ENCODE assay signal across 8 cellular contexts in the genomic region with DNA sequence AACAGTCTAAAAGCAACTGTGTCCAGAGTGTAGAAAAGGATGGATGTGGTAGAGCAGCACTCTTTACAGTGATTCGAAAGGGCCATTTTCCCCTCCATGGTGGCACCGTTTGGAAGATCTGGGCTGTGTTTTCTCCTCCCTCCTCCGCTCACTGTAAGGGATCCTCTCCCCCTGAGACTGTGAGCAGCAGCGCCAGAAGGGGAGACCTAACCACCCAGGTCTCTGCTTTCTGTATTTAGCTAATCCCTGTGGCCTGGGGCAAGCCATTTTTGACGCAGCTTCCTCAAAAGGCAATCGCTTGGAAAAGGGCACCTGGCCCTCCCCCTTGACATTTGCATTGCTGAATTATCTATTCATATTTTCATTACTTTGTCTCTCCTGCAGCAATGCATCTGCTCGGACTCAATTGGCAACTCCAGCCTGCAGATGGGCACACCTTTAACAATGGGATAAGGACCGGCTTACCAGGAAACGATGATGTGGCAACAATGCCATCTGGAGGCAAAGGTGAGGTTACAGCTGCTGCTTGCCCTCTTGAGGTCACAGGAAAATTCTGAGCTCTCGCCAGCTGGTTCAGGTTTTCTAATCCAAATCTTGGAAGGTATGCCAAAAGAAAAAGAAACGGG.
DNase-seq lines count a peak whose midpoint lies in the region; ATAC-seq and TF ChIP-seq lines count a peak whose summit lies in the region.

No MANE protein-coding gene starts in this region.

- ATAC-seq in GM21723 (IDR thresholded peaks at IDR 0.05; ENCODE audit: unreplicated experiment), result peak; percentile 75
- ATAC-seq in WTC11, result peak; percentile 93
- ATAC-seq in upper lobe of right lung, result peak; percentile 74
- no peak for ATAC-seq in psoas muscle

- DNase-seq in ELR (ENCODE audit: low read depth) (peak; percentile 42), NCI-H1105 treated with DMSO at 0.1 percent for 48 hours (lab: John Stamatoyannopoulos, UW) (peak; percentile 52), WTC11 (ENCODE audit: low spot score) (peak; percentile 72), iPS DF 6.9 (ENCODE audit: low read depth, low spot score) (peak; percentile 55), upper lobe of right lung (no peak), psoas muscle (no peak), NOMO-1 treated with dmso at 0.1 percent for 144 hours (lab: John Stamatoyannopoulos, UW; ENCODE audit: unreplicated experiment) (no peak)

- WGBS in iPS DF 6.9 (ENCODE audit: insufficient coverage, insufficient read length), result no CpG with 5 or more reads among the region's 11 CpGs
- 22 to 26% (median 26%) methylated on average over 11 of the region's 11 CpGs for WGBS in psoas muscle, 3 donors

- H3K27ac ChIP-seq in iPS DF 6.9 (ENCODE audit: low read length), result no peak overlapping the region
- H3K27ac ChIP-seq in upper lobe of right lung, result no peak overlapping the region
- no peak overlapping the region for H3K27ac ChIP-seq in psoas muscle

- H3K9me3 Mint-ChIP-seq in WTC11, result no peaks in the 10 kb centered on the region

- POLR2A ChIA-PET in WTC11 (lab: Charles Lee), result interaction anchor here (0.5 kb wide), 1 partner anchor 558 kb away, joined by 3 read pairs; no protein-coding TSS in a partner anchor

- H3K4me3 Mint-ChIP-seq in WTC11, result 0 out of 2 replicates have a peak overlapping the region, but pooled peaks have one; percentile 13

- CTCF ChIA-PET in WTC11 (lab: Charles Lee), result interaction anchor here (0.6 to 2.4 kb wide), 74 partner anchors 8 to 1068 kb away, joined by 3 to 29 read pairs (median 4); a partner anchor contains a TSS

- H3K9me3 ChIP-seq in iPS DF 6.9 (ENCODE audit: control insufficient read depth, insufficient read depth, low read length) (no peaks in the 10 kb centered on the region), upper lobe of right lung (no peaks in the 10 kb centered on the region), psoas muscle (no peaks in the 10 kb centered on the region)

- H3K27me3 ChIP-seq in iPS DF 6.9 (ENCODE audit: control insufficient read depth, insufficient read depth, low read length) (no peaks in the 10 kb centered on the region), upper lobe of right lung (peaks cover 5% of the 10 kb centered on the region), psoas muscle (ENCODE audit: insufficient read depth in 3 of 3, low read length in 2 of 3) (peaks cover 0 to 6% (median 0%) of the 10 kb centered on the region in 3 donors)

- H3K27me3 Mint-ChIP-seq in WTC11 (ENCODE audit: low read depth), result no peaks in the 10 kb centered on the region

- peaks cover 25% of the 10 kb centered on the region for H3K4me1 Mint-ChIP-seq in WTC11

- intact Hi-C loops in upper lobe of right lung (cut with DNase I) (no loop called here), psoas muscle (cut with DNase I) (no loop called here)

- H3K4me1 ChIP-seq in iPS DF 6.9 (ENCODE audit: control insufficient read depth, insufficient read depth, low read length), result peaks cover 3% of the 10 kb centered on the region
- H3K4me1 ChIP-seq in upper lobe of right lung, result no peaks in the 10 kb centered on the region
- no peaks in the 10 kb centered on the region for H3K4me1 ChIP-seq in psoas muscle

- no peaks in the 10 kb centered on the region for H3K36me3 Mint-ChIP-seq in WTC11

- H3K36me3 ChIP-seq in iPS DF 6.9 (ENCODE audit: control insufficient read depth, insufficient read depth, low read length) (no peaks in the 10 kb centered on the region), upper lobe of right lung (no peaks in the 10 kb centered on the region), psoas muscle (ENCODE audit: insufficient read depth in 1 of 2, low read depth in 1 of 2) (no peaks in the 10 kb centered on the region)

- no peak overlapping the region; the same call in 1 of the 2 replicates for H3K27ac Mint-ChIP-seq in WTC11

- no peak; the same call in 1 of the 2 replicates for TF ChIP-seq CTCF in WTC11 (IDR thresholded peaks at IDR 0.05)
- peak; percentile 33 for TF ChIP-seq CTCF in upper lobe of right lung (IDR thresholded peaks at IDR 0.05)
- no peak for TF ChIP-seq CTCF in psoas muscle (IDR thresholded peaks at IDR 0.05)

- H3K4me3 ChIP-seq in iPS DF 6.9 (ENCODE audit: low read length) (no peak overlapping the region), upper lobe of right lung (no peak overlapping the region), psoas muscle (no peak overlapping the region)

TF ChIP-seq in WTC11, 78 proteins besides CTCF, POLR2A, EP300 and RAD21 (continues in another document):
- TF ChIP-seq, protein P1, sequence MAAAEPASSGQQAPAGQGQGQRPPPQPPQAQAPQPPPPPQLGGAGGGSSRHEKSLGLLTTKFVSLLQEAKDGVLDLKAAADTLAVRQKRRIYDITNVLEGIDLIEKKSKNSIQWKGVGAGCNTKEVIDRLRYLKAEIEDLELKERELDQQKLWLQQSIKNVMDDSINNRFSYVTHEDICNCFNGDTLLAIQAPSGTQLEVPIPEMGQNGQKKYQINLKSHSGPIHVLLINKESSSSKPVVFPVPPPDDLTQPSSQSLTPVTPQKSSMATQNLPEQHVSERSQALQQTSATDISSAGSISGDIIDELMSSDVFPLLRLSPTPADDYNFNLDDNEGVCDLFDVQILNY (CRISPR knock-in tag; IDR thresholded peaks at IDR 0.05), result no peak
- TF ChIP-seq NR2C2 (CRISPR knock-in tag; IDR thresholded peaks at IDR 0.05) (no peak), JUN (CRISPR knock-in tag; IDR thresholded peaks at IDR 0.05) (no peak), ZNF671 (CRISPR knock-in tag; IDR thresholded peaks at IDR 0.05) (no peak), ESRRA (CRISPR knock-in tag; IDR thresholded peaks at IDR 0.05; ENCODE audit: borderline replicate concordance) (no peak), TP53 (CRISPR knock-in tag; IDR thresholded peaks at IDR 0.05) (no peak), ZNF396 (CRISPR knock-in tag; IDR thresholded peaks at IDR 0.05; ENCODE audit: borderline replicate concordance) (no peak), TEAD4 (CRISPR knock-in tag; IDR thresholded peaks at IDR 0.05) (no peak)
- TF ChIP-seq, protein P2, sequence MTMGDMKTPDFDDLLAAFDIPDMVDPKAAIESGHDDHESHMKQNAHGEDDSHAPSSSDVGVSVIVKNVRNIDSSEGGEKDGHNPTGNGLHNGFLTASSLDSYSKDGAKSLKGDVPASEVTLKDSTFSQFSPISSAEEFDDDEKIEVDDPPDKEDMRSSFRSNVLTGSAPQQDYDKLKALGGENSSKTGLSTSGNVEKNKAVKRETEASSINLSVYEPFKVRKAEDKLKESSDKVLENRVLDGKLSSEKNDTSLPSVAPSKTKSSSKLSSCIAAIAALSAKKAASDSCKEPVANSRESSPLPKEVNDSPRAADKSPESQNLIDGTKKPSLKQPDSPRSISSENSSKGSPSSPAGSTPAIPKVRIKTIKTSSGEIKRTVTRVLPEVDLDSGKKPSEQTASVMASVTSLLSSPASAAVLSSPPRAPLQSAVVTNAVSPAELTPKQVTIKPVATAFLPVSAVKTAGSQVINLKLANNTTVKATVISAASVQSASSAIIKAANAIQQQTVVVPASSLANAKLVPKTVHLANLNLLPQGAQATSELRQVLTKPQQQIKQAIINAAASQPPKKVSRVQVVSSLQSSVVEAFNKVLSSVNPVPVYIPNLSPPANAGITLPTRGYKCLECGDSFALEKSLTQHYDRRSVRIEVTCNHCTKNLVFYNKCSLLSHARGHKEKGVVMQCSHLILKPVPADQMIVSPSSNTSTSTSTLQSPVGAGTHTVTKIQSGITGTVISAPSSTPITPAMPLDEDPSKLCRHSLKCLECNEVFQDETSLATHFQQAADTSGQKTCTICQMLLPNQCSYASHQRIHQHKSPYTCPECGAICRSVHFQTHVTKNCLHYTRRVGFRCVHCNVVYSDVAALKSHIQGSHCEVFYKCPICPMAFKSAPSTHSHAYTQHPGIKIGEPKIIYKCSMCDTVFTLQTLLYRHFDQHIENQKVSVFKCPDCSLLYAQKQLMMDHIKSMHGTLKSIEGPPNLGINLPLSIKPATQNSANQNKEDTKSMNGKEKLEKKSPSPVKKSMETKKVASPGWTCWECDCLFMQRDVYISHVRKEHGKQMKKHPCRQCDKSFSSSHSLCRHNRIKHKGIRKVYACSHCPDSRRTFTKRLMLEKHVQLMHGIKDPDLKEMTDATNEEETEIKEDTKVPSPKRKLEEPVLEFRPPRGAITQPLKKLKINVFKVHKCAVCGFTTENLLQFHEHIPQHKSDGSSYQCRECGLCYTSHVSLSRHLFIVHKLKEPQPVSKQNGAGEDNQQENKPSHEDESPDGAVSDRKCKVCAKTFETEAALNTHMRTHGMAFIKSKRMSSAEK (CRISPR knock-in tag; IDR thresholded peaks at IDR 0.05; ENCODE audit: borderline replicate concordance), result no peak
- TF ChIP-seq, protein P3, sequence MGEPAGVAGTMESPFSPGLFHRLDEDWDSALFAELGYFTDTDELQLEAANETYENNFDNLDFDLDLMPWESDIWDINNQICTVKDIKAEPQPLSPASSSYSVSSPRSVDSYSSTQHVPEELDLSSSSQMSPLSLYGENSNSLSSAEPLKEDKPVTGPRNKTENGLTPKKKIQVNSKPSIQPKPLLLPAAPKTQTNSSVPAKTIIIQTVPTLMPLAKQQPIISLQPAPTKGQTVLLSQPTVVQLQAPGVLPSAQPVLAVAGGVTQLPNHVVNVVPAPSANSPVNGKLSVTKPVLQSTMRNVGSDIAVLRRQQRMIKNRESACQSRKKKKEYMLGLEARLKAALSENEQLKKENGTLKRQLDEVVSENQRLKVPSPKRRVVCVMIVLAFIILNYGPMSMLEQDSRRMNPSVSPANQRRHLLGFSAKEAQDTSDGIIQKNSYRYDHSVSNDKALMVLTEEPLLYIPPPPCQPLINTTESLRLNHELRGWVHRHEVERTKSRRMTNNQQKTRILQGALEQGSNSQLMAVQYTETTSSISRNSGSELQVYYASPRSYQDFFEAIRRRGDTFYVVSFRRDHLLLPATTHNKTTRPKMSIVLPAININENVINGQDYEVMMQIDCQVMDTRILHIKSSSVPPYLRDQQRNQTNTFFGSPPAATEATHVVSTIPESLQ (CRISPR knock-in tag; IDR thresholded peaks at IDR 0.05), result no peak
- TF ChIP-seq, protein P4, sequence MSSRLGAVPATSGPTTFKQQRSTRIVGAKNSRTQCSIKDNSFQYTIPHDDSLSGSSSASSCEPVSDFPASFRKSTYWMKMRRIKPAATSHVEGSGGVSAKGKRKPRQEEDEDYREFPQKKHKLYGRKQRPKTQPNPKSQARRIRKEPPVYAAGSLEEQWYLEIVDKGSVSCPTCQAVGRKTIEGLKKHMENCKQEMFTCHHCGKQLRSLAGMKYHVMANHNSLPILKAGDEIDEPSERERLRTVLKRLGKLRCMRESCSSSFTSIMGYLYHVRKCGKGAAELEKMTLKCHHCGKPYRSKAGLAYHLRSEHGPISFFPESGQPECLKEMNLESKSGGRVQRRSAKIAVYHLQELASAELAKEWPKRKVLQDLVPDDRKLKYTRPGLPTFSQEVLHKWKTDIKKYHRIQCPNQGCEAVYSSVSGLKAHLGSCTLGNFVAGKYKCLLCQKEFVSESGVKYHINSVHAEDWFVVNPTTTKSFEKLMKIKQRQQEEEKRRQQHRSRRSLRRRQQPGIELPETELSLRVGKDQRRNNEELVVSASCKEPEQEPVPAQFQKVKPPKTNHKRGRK (CRISPR knock-in tag; IDR thresholded peaks at IDR 0.05; ENCODE audit: borderline replicate concordance), result no peak

Comparison
In these comparisons a context has a peak if more than half of its experiments do, and no peak if none do; other contexts are left out.
1. DNase-seq: peak in ELR (single experiment), NCI-H1105 treated with DMSO at 0.1 percent for 48 hours (single experiment), WTC11 (single experiment) and iPS DF 6.9 (single experiment); none in upper lobe of right lung (single experiment), psoas muscle (0 of 2) and NOMO-1 treated with dmso at 0.1 percent for 144 hours (single experiment).
2. ATAC-seq: peak in GM21723 (single experiment), WTC11 (single experiment) and upper lobe of right lung (single experiment); none in psoas muscle (0 of 4).